In genomic region chr16:66552288-66553143, GRCh38 we compare ENCODE assay signal across 8 cellular contexts. TPM values are rescaled to one million over a fixed set of nuclear protein-coding genes. Genes with fewer than 3 reads are reported as not detected.
DNase-seq lines count a peak whose midpoint lies in the region; ATAC-seq and TF ChIP-seq lines count a peak whose summit lies in the region.

A gene with protein sequence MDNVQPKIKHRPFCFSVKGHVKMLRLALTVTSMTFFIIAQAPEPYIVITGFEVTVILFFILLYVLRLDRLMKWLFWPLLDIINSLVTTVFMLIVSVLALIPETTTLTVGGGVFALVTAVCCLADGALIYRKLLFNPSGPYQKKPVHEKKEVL (plus strand): TSS chr16:66552576. CDS start chr16:66552716, 140 bp downstream.

- peaks cover 24 to 90% of the 10 kb centered on the region in 2 donors for H3K4me1 ChIP-seq in left lung

- H3K4me3 ChIP-seq in BJ (ENCODE audit: low read depth, low read length), result peak within 1 kb of the TSS; percentile 60
- peak within 1 kb of the TSS; percentile 77 to 91 for H3K4me3 ChIP-seq in left lung

- CTCF ChIA-PET in BJ (lab: Yijun Ruan, JAX), result interaction anchor here (0.7 to 4.1 kb wide), 6 partner anchors 10 to 145 kb away, joined by 3 to 13 read pairs (median 3); partner anchors contain the start of gene CMTM1

- intact Hi-C loops in left lung (cut with DNase I), result no loop called here

- peak; percentile 47 for DNase-seq in BJ (ENCODE audit: low read depth)
- peak; percentile 85 for DNase-seq in NCI-H748 (lab: John Stamatoyannopoulos, UW; ENCODE audit: unreplicated experiment)
- DNase-seq in activated CD4-positive, alpha-beta T cell treated with anti-CD3 and anti-CD28 coated beads, Interleukin-2, amount 50 U/mL, for 1 hour, result peak; percentile 88
- peak; percentile 74 for DNase-seq in dedifferentiated amniotic fluid mesenchymal stem cell (ENCODE audit: extremely low spot score)
- peak; percentile 88 to 97 for DNase-seq in left lung
- DNase-seq in stimulated activated CD4-positive, alpha-beta T cell treated with anti-CD3 and anti-CD28 coated beads, Interleukin-2, amount 100 ng/mL, for 24 hours, result peak; percentile 89 to 91

- POLR2A ChIA-PET in BJ (lab: Charles Lee), result interaction anchor here (0.5 to 0.6 kb wide), 3 partner anchors 12 to 273 kb away, joined by 3 to 6 read pairs (median 3); no protein-coding TSS in a partner anchor

- peak within 1 kb of the TSS; percentile 96 to 98 for H3K27ac ChIP-seq in left lung

- no peak for TF ChIP-seq CTCF in BJ (IDR thresholded peaks at IDR 0.05; ENCODE audit: insufficient read depth, low read depth, low read length)
- TF ChIP-seq CTCF in left lung (IDR thresholded peaks at IDR 0.05), result no peak

- H3K9me3 ChIP-seq in left lung, result no peaks in the 10 kb centered on the region

- ATAC-seq in GM19351 (IDR thresholded peaks at IDR 0.05; ENCODE audit: unreplicated experiment) (peak; percentile 68), HG03520 (IDR thresholded peaks at IDR 0.05; ENCODE audit: unreplicated experiment) (peak; percentile 50), left lung (peak; percentile 85)

- H3K27me3 ChIP-seq in BJ (ENCODE audit: control insufficient read depth, insufficient read depth, low read length) (no peaks in the 10 kb centered on the region), left lung (no peaks in the 10 kb centered on the region)

- H3K36me3 ChIP-seq in BJ (ENCODE audit: control insufficient read depth, insufficient read depth, low read length), result no peaks in the 10 kb centered on the region; the same call in 1 of the 2 replicates
- H3K36me3 ChIP-seq in left lung, result peaks cover 0 to 7% of the 10 kb centered on the region in 2 donors

RNA-seq across cellular contexts. Expression of the gene that starts here (rescaled TPM):
- 60.8 and 66.9 TPM in 2 replicates for polyA plus RNA-seq in BJ (2011; rRNA removed)
- polyA minus RNA-seq in BJ (2011; rRNA and poly(A)+ RNA removed), result 12.4 and 24.9 TPM in 2 replicates
- total RNA-seq in left lung, result 10 to 100 TPM; 42.3 to 66.3 TPM

Comparison
In these comparisons a context has a peak if more than half of its experiments do, and no peak if none do; other contexts are left out.
1. Peak in every context shown above with its lines: DNase-seq, ATAC-seq, H3K4me3 ChIP-seq and H3K27ac ChIP-seq.